25 cellular contexts compared by ENCODE assay signal in genomic region chr2:26725516-26725810, GRCh38. TPM values are rescaled to one million over a fixed set of nuclear protein-coding genes. Genes with fewer than 3 reads are reported as not detected.
A peak's percentile ranks its signal among the peaks of the same experiment; 100 is the strongest.
DNase-seq lines count a peak whose midpoint lies in the region; ATAC-seq and TF ChIP-seq lines count a peak whose summit lies in the region.
"Had no signal": no experiment of that assay in that cellular context is flagged by ENCODE, and none has a peak within 500 bp of the region (broad histone marks: within the 10 kb centered on the region; RNA-seq: fewer than 3 reads in every experiment).

No MANE protein-coding gene starts in this region.

- TF ChIP-seq EP300 in ovary (IDR thresholded peaks at IDR 0.05) (no peak), upper lobe of left lung (IDR thresholded peaks at IDR 0.05) (no peak)

- H3K27ac ChIP-seq in ovary (peak overlapping the region; percentile 35 to 69), upper lobe of left lung (peak overlapping the region in 3 of 4 donors; percentile 68 to 75 (median 74))

- peak; percentile 50 for ATAC-seq in Right ventricle myocardium inferior
- peak in 1 of 2 donors; percentile 52 for ATAC-seq in left cardiac atrium
- no peak for ATAC-seq in upper lobe of left lung (ENCODE audit: low FRiP score in 2 of 2)
- ATAC-seq: sciatic nerve; stimulated activated naive B cell treated with anti-CD40 and anti-IgM and Interleukin-4, amounts not matched to agents 10 μg/mL and 1 μg/mL and 100 μg/mL, for 72 hours had no signal

- no peaks in the 10 kb centered on the region for H3K9me3 ChIP-seq in ovary
- no peaks in the 10 kb centered on the region for H3K9me3 ChIP-seq in upper lobe of left lung
- H3K9me3 ChIP-seq: testis had no signal

- no peak for TF ChIP-seq POLR2A in ovary (IDR thresholded peaks at IDR 0.05)
- no peak for TF ChIP-seq POLR2A in upper lobe of left lung (IDR thresholded peaks at IDR 0.05)

- H3K36me3 ChIP-seq in ovary (no peaks in the 10 kb centered on the region), upper lobe of left lung (no peaks in the 10 kb centered on the region)

- H3K27ac Mint-ChIP-seq in osteocyte (ENCODE audit: unreplicated experiment), result no peak overlapping the region
- H3K27ac Mint-ChIP-seq: activated CD4-positive, alpha-beta T cell treated with anti-CD3 and anti-CD28 coated beads, Interleukin-2, amount 10 ng/mL, durations not matched to agents 24 days and 14 days; activated naive CD8-positive, alpha-beta T cell treated with anti-CD3 and anti-CD28 coated beads, Interleukin-2, amount 10 ng/mL, durations not matched to agents 7 days and 5 days; activated T-cell treated with anti-CD3 and anti-CD28 coated beads, Interleukin-2, amount 50 U/mL, for 24 hours; CD4-positive, alpha-beta memory T cell; natural killer cell treated with Interleukin-12 subunit alpha and Interleukin-12 subunit beta and Interleukin-15 and Interleukin-18, amount 100 ng/mL, for 72 hours; stimulated activated naive B cell treated with anti-CD40 and anti-IgM and Interleukin-4, amounts not matched to agents 10 μg/mL and 1 μg/mL and 100 μg/mL, for 72 hours; T-helper 2 cell treated with Interferon-gamma antibody and Interleukin-4, amounts not matched to agents 5 μg/mL and 100 μg/mL, for 36 hours had no signal

- no peaks in the 10 kb centered on the region for H3K27me3 Mint-ChIP-seq in osteocyte (ENCODE audit: unreplicated experiment)

- DNase-seq in Right ventricle myocardium inferior (ENCODE audit: missing footprints) (no peak), cardiac septum (ENCODE audit: low spot score) (no peak), left cardiac atrium (peak; percentile 47), ovary (no peak), upper lobe of left lung (no peak), osteocyte (ENCODE audit: extremely low spot score, unreplicated experiment) (no peak), germinal center (ENCODE audit: low spot score) (no peak), DMS53 (lab: John Stamatoyannopoulos, UW) (no peak)
- DNase-seq: activated CD4-positive, alpha-beta T cell treated with anti-CD3 and anti-CD28 coated beads, Interleukin-2, amount 10 ng/mL, durations not matched to agents 24 days and 14 days; activated gamma-delta T cell; activated naive CD8-positive, alpha-beta T cell treated with anti-CD3 and anti-CD28 coated beads, Interleukin-2, amount 10 ng/mL, durations not matched to agents 7 days and 5 days; activated T-cell treated with anti-CD3 and anti-CD28 coated beads, Interleukin-2, amount 50 U/mL, for 24 hours; CD4-positive, alpha-beta memory T cell; cerebellar nuclear complex; midbrain; NCI-H2081 treated with DMSO at 0.1 percent for 48 hours; NCI-H226; stimulated activated naive B cell treated with anti-CD40 and anti-IgM and Interleukin-4, amounts not matched to agents 10 μg/mL and 1 μg/mL and 100 μg/mL, for 72 hours; testis; WERI-Rb-1 had no signal

- no peak overlapping the region for H3K4me3 Mint-ChIP-seq in osteocyte (ENCODE audit: unreplicated experiment)
- H3K4me3 Mint-ChIP-seq: activated CD4-positive, alpha-beta T cell treated with anti-CD3 and anti-CD28 coated beads, Interleukin-2, amount 10 ng/mL, durations not matched to agents 24 days and 14 days; activated naive CD8-positive, alpha-beta T cell treated with anti-CD3 and anti-CD28 coated beads, Interleukin-2, amount 10 ng/mL, durations not matched to agents 7 days and 5 days; activated T-cell treated with anti-CD3 and anti-CD28 coated beads, Interleukin-2, amount 50 U/mL, for 24 hours; CD4-positive, alpha-beta memory T cell; natural killer cell treated with Interleukin-12 subunit alpha and Interleukin-12 subunit beta and Interleukin-15 and Interleukin-18, amount 100 ng/mL, for 72 hours; stimulated activated naive B cell treated with anti-CD40 and anti-IgM and Interleukin-4, amounts not matched to agents 10 μg/mL and 1 μg/mL and 100 μg/mL, for 72 hours; T-helper 2 cell treated with Interferon-gamma antibody and Interleukin-4, amounts not matched to agents 5 μg/mL and 100 μg/mL, for 36 hours had no signal

- WGBS in ovary, 3 donors, result 66 to 77% (median 74%) methylated on average over 7 of the region's 7 CpGs
- 69 to 87% methylated on average over 3 to 7 of the region's 7 CpGs for WGBS in upper lobe of left lung, 2 donors

- no peaks in the 10 kb centered on the region for H3K27me3 ChIP-seq in ovary
- no peaks in the 10 kb centered on the region for H3K27me3 ChIP-seq in upper lobe of left lung
- H3K27me3 ChIP-seq: testis had no signal

- TF ChIP-seq CTCF in ovary (IDR thresholded peaks at IDR 0.05) (no peak), upper lobe of left lung (IDR thresholded peaks at IDR 0.05) (no peak), osteocyte (IDR thresholded peaks at IDR 0.05) (no peak)

- peaks cover 39% of the 10 kb centered on the region for H3K4me1 ChIP-seq in ovary (ENCODE audit: insufficient read depth)
- peaks cover 29 to 39% (median 34%) of the 10 kb centered on the region in 4 donors for H3K4me1 ChIP-seq in upper lobe of left lung

- no peaks in the 10 kb centered on the region for H3K36me3 Mint-ChIP-seq in osteocyte (ENCODE audit: unreplicated experiment)
- H3K36me3 Mint-ChIP-seq: activated naive CD8-positive, alpha-beta T cell treated with anti-CD3 and anti-CD28 coated beads, Interleukin-2, amount 10 ng/mL, durations not matched to agents 7 days and 5 days; CD4-positive, alpha-beta memory T cell; natural killer cell treated with Interleukin-12 subunit alpha and Interleukin-12 subunit beta and Interleukin-15 and Interleukin-18, amount 100 ng/mL, for 72 hours; stimulated activated naive B cell treated with anti-CD40 and anti-IgM and Interleukin-4, amounts not matched to agents 10 μg/mL and 1 μg/mL and 100 μg/mL, for 72 hours had no signal

- intact Hi-C loops in Right ventricle myocardium inferior (cut with DNase I), result no loop called here
- intact Hi-C loops in cardiac septum (cut with DNase I), result loop anchor here (5.0 kb wide), 1 partner anchor 33 kb away; the partner anchor contains the start of gene KCNK3
- intact Hi-C loops in left cardiac atrium (cut with DNase I), result loop anchor here in 1 of 2 donors (5.0 kb wide), 1 partner anchor 33 kb away; the partner anchor contains the start of gene KCNK3
- intact Hi-C loops in ovary (cut with DNase I), result no loop called here

- no peaks in the 10 kb centered on the region for H3K9me3 Mint-ChIP-seq in osteocyte (ENCODE audit: unreplicated experiment)
- H3K9me3 Mint-ChIP-seq: activated CD4-positive, alpha-beta T cell treated with anti-CD3 and anti-CD28 coated beads, Interleukin-2, amount 10 ng/mL, durations not matched to agents 24 days and 14 days; activated naive CD8-positive, alpha-beta T cell treated with anti-CD3 and anti-CD28 coated beads, Interleukin-2, amount 10 ng/mL, durations not matched to agents 7 days and 5 days; activated T-cell treated with anti-CD3 and anti-CD28 coated beads, Interleukin-2, amount 50 U/mL, for 24 hours; CD4-positive, alpha-beta memory T cell; natural killer cell treated with Interleukin-12 subunit alpha and Interleukin-12 subunit beta and Interleukin-15 and Interleukin-18, amount 100 ng/mL, for 72 hours; stimulated activated naive B cell treated with anti-CD40 and anti-IgM and Interleukin-4, amounts not matched to agents 10 μg/mL and 1 μg/mL and 100 μg/mL, for 72 hours; T-helper 2 cell treated with Interferon-gamma antibody and Interleukin-4, amounts not matched to agents 5 μg/mL and 100 μg/mL, for 36 hours had no signal

- H3K4me3 ChIP-seq in ovary (no peak overlapping the region), upper lobe of left lung (no peak overlapping the region)
- H3K4me3 ChIP-seq: testis had no signal

- H3K4me1 Mint-ChIP-seq in osteocyte (ENCODE audit: unreplicated experiment), result peaks cover 38% of the 10 kb centered on the region
- H3K4me1 Mint-ChIP-seq: activated CD4-positive, alpha-beta T cell treated with anti-CD3 and anti-CD28 coated beads, Interleukin-2, amount 10 ng/mL, durations not matched to agents 24 days and 14 days; activated naive CD8-positive, alpha-beta T cell treated with anti-CD3 and anti-CD28 coated beads, Interleukin-2, amount 10 ng/mL, durations not matched to agents 7 days and 5 days; CD4-positive, alpha-beta memory T cell had no signal

RNA-seq across cellular contexts. Expression of gene KCNK3, which starts 32.9 kb away (rescaled TPM):
- total RNA-seq in Right ventricle myocardium inferior (4.5 TPM), cardiac septum (0.70 TPM), left cardiac atrium (10 to 100 TPM; 30.9 to 35.4 TPM), ovary (1 to 10 TPM; 1.1 to 5.2 (median 2.1) TPM), upper lobe of left lung (10 to 100 TPM in 4 of 6 donors, 1 to 10 TPM in 2; 3.0 to 36.1 (median 17.5) TPM), osteocyte (8.5 and 10.1 TPM in 2 replicates)
- polyA plus RNA-seq in ovary, result 10 to 100 TPM in 1 of 2 donors, under 1 TPM in 1; 0.76 to 78.2 TPM
- total RNA-seq: activated CD4-positive, alpha-beta T cell treated with anti-CD3 and anti-CD28 coated beads, Interleukin-2, amount 10 ng/mL, durations not matched to agents 24 days and 14 days; activated naive CD8-positive, alpha-beta T cell treated with anti-CD3 and anti-CD28 coated beads, Interleukin-2, amount 10 ng/mL, durations not matched to agents 7 days and 5 days; CD4-positive, alpha-beta memory T cell; G401; natural killer cell treated with Interleukin-12 subunit alpha and Interleukin-12 subunit beta and Interleukin-15 and Interleukin-18, amount 100 ng/mL, for 72 hours had no signal
- polyA plus RNA-seq: CD4-positive, alpha-beta memory T cell; fibroblast of lung had no signal

RNA-seq across cellular contexts. Expression of gene SLC35F6, which starts 38.6 kb away (rescaled TPM):
- total RNA-seq in Right ventricle myocardium inferior (20.3 TPM), cardiac septum (18.6 TPM), left cardiac atrium (10 to 100 TPM; 26.4 to 35.5 TPM), ovary (10 to 100 TPM; 13.1 to 53.5 (median 26.8) TPM), upper lobe of left lung (10 to 100 TPM; 36.7 to 59.4 (median 45.7) TPM), osteocyte (40.5 and 46.4 TPM in 2 replicates)
- 10 to 100 TPM; 11.1 to 27.3 TPM for polyA plus RNA-seq in ovary
